In genomic region chr2:38665854-38666577, GRCh38 we compare ENCODE assay signal across 8 cellular contexts. TPM values are rescaled to one million over a fixed set of nuclear protein-coding genes. Genes with fewer than 3 reads are reported as not detected.
DNase-seq lines count a peak whose midpoint lies in the region; ATAC-seq and TF ChIP-seq lines count a peak whose summit lies in the region.

TSS of gene GALM (plus strand) at chr2:38666114. CDS start at chr2:38666162, 48 bp downstream.

- H3K4me3 ChIP-seq in BLaER1 (peak within 1 kb of the TSS; percentile 78), liver (ENCODE audit: low read depth in 1 of 3, low read length in 3 of 3) (peak within 1 kb of the TSS; percentile 56 to 95 (median 73))

- H3K27me3 ChIP-seq in BLaER1, result no peaks in the 10 kb centered on the region
- H3K27me3 ChIP-seq in liver (ENCODE audit: control insufficient read depth in 4 of 4, insufficient read depth in 4 of 4, low read length in 3 of 4), result no peaks in the 10 kb centered on the region

- peaks cover 22% of the 10 kb centered on the region for H3K4me1 ChIP-seq in BLaER1
- H3K4me1 ChIP-seq in liver (ENCODE audit: control insufficient read depth in 4 of 4, insufficient read depth in 4 of 4, low read length in 3 of 4), result peaks cover 4 to 27% (median 11%) of the 10 kb centered on the region in 4 donors

- peak within 1 kb of the TSS; percentile 95 for H3K4me2 ChIP-seq in BLaER1

- H3K27ac ChIP-seq in BLaER1 (peak within 1 kb of the TSS; percentile 62), liver (ENCODE audit: low read depth in 1 of 2, low read length in 2 of 2) (peak within 1 kb of the TSS; percentile 84 to 87)

- 2% methylated on average over 27 of the region's 27 CpGs for WGBS in liver

- peak; percentile 24 for DNase-seq in NAMALWA (ENCODE audit: low spot score)
- DNase-seq in activated CD4-positive, alpha-beta T cell treated with anti-CD3 and anti-CD28 coated beads for 48 hours, result peak; percentile 72
- DNase-seq in effector CD4-positive, alpha-beta T cell, result peak; percentile 14
- peak; percentile 35 to 61 for DNase-seq in stimulated activated CD4-positive, alpha-beta T cell treated with anti-CD3 and anti-CD28 coated beads, Interleukin-4, amount 100 ng/mL, for 48 hours (ENCODE audit: low read depth in 2 of 2)

- TF ChIP-seq CTCF in liver (IDR thresholded peaks at IDR 0.05; ENCODE audit: low read depth, low read length, missing input control), result no peak

- no peaks in the 10 kb centered on the region for H4K20me1 ChIP-seq in BLaER1

- no peaks in the 10 kb centered on the region for H3K36me3 ChIP-seq in BLaER1
- no peaks in the 10 kb centered on the region for H3K36me3 ChIP-seq in liver (ENCODE audit: control insufficient read depth in 4 of 4, insufficient read depth in 3 of 4, low read depth in 1 of 4, low read length in 3 of 4)

- TF ChIP-seq RAD21 in liver (IDR thresholded peaks at IDR 0.05), result peak; percentile 61 to 63

- H3K9me3 ChIP-seq in BLaER1 (no peaks in the 10 kb centered on the region), liver (ENCODE audit: control insufficient read depth in 4 of 4, low read length in 3 of 4) (no peaks in the 10 kb centered on the region)

- ATAC-seq in GM21529 (IDR thresholded peaks at IDR 0.05; ENCODE audit: unreplicated experiment) (peak; percentile 58), GM19328 (IDR thresholded peaks at IDR 0.05; ENCODE audit: unreplicated experiment) (no peak)

- peak within 1 kb of the TSS; percentile 79 for H3K9ac ChIP-seq in BLaER1
- peak within 1 kb of the TSS; percentile 28 to 67 for H3K9ac ChIP-seq in liver (ENCODE audit: low read depth in 1 of 2, low read length in 2 of 2)

TF ChIP-seq in liver, 16 proteins besides CTCF, POLR2A, EP300 and RAD21:
- TF ChIP-seq RXRA (IDR thresholded peaks at IDR 0.05) (peak; percentile 85 to 87), FOXA2 (IDR thresholded peaks at IDR 0.05) (peak; percentile 70), HNF4A (conservative IDR thresholded peaks at IDR 0.05) (peak; percentile 70 to 78), EGR1 (IDR thresholded peaks at IDR 0.05; ENCODE audit: low read depth in 2 of 2) (peak; percentile 40 to 84), FOXA1 (IDR thresholded peaks at IDR 0.05) (peak; percentile 62), YY1 (IDR thresholded peaks at IDR 0.05) (peak; percentile 90), TAF1 (conservative IDR thresholded peaks at IDR 0.05) (peak; percentile 48), SP1 (IDR thresholded peaks at IDR 0.05) (peak; percentile 95), ZBTB33 (IDR thresholded peaks at IDR 0.05) (peak; percentile 94), HNF4G (IDR thresholded peaks at IDR 0.05) (peak; percentile 51), NR2F2 (IDR thresholded peaks at IDR 0.05) (peak; percentile 88), ATF3 (IDR thresholded peaks at IDR 0.05) (peak; percentile 62), JUND (IDR thresholded peaks at IDR 0.05) (peak; percentile 73 to 75), REST (IDR thresholded peaks at IDR 0.05) (peak; percentile 85), GABPA (IDR thresholded peaks at IDR 0.05 in 1 of 2, conservative IDR thresholded peaks at IDR 0.05 in 1 of 2) (peak in 1 of 2 donors; percentile 78)
- TF ChIP-seq, protein P1, sequence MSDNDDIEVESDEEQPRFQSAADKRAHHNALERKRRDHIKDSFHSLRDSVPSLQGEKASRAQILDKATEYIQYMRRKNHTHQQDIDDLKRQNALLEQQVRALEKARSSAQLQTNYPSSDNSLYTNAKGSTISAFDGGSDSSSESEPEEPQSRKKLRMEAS (IDR thresholded peaks at IDR 0.05), result peak; percentile 81

RNA-seq across cellular contexts. Expression of gene GALM, which starts in this region (rescaled TPM):
- 10 to 100 TPM; 22.6 to 32.8 TPM for total RNA-seq in liver
- 10 to 100 TPM; 20.5 to 29.7 TPM for polyA plus RNA-seq in liver

Comparison
In these comparisons a context has a peak if more than half of its experiments do, and no peak if none do; other contexts are left out.
1. DNase-seq: peak in every context shown above with its lines; median percentile 72 in activated CD4-positive, alpha-beta T cell treated with anti-CD3 and anti-CD28 coated beads for 48 hours; 48 in stimulated activated CD4-positive, alpha-beta T cell treated with anti-CD3 and anti-CD28 coated beads, Interleukin-4, amount 100 ng/mL, for 48 hours; 24 in NAMALWA; 14 in effector CD4-positive, alpha-beta T cell.